In genomic region chr14:49578141-49578540, GRCh38 we compare ENCODE assay signal across 24 cellular contexts.
"Had no signal": no experiment of that assay in that cellular context is flagged by ENCODE, and none has a peak within 500 bp of the region (broad histone marks: within the 10 kb centered on the region; RNA-seq: fewer than 3 reads in every experiment).

No MANE protein-coding gene starts in this region.

- ATAC-seq: body of pancreas; gastroesophageal sphincter; left colon; naive thymus-derived CD4-positive, alpha-beta T cell; right cardiac atrium; WTC11 had no signal

- H3K4me3 ChIP-seq: adrenal gland, body of pancreas, gastroesophageal sphincter, suprapubic skin, tibial nerve had no signal

- H3K27me3 ChIP-seq: adrenal gland, body of pancreas, gastroesophageal sphincter, suprapubic skin, tibial nerve had no signal

- H3K4me3 Mint-ChIP-seq: activated CD4-positive, alpha-beta T cell treated with anti-CD3 and anti-CD28 coated beads, Interleukin-2, amount 10 ng/mL, durations not matched to agents 7 days and 5 days; immature natural killer cell; naive thymus-derived CD4-positive, alpha-beta T cell; WTC11 had no signal

- H3K27me3 Mint-ChIP-seq: activated CD4-positive, alpha-beta T cell treated with anti-CD3 and anti-CD28 coated beads, Interleukin-2, amount 10 ng/mL, durations not matched to agents 7 days and 5 days; naive thymus-derived CD4-positive, alpha-beta T cell had no signal

- H3K27ac ChIP-seq: adrenal gland, body of pancreas, gastroesophageal sphincter, suprapubic skin, tibial nerve had no signal

- H3K9me3 Mint-ChIP-seq: activated naive CD4-positive, alpha-beta T cell treated with anti-CD3 and anti-CD28 coated beads, Interleukin-2, amount 50 U/mL, for 72 hours; immature natural killer cell; naive thymus-derived CD4-positive, alpha-beta T cell; WTC11 had no signal

- DNase-seq: activated CD4-positive, alpha-beta T cell treated with anti-CD3 and anti-CD28 coated beads for 1 hour; activated CD4-positive, alpha-beta T cell treated with anti-CD3 and anti-CD28 coated beads, Interleukin-2, amount 10 ng/mL, durations not matched to agents 7 days and 5 days; activated CD8-positive, alpha-beta memory T cell treated with anti-CD3 and anti-CD28 coated beads for 24 hours; activated naive CD4-positive, alpha-beta T cell; adrenal gland; aorta; body of pancreas; head of caudate nucleus; hypothalamus; immature natural killer cell; kidney; left colon; midbrain; naive thymus-derived CD4-positive, alpha-beta T cell; right cardiac atrium; stimulated activated CD4-positive, alpha-beta T cell treated with anti-CD3 and anti-CD28 coated beads, Interleukin-15, amount 100 ng/mL, for 24 hours; stimulated activated CD4-positive, alpha-beta T cell treated with anti-CD3 and anti-CD28 coated beads, Interleukin-2, amount 100 ng/mL, for 24 hours; stimulated activated naive CD4-positive, alpha-beta T cell; T1000 had no signal
